Comparison of ENCODE assay signal across 22 cellular contexts in the genomic region with DNA sequence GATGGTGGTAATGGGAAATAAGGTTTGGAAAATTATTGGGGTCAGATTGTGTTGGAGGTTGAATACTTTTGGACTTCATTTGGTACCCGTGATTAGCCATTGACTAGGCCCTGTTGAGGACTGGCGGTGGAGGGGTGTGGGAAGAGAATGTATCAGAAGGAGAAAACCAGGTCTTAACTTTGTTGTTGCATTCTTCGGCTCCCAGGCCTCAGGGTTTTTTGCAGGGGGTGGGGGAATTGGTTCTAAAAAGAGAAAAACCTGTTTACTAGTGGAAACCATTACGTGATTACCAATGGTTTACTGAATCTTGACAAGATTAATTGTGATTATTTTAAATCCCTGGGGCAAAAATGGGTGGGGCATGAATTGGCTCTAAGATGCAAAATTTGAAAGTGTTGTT.
"Had no signal": no experiment of that assay in that cellular context is flagged by ENCODE, and none has a peak within 500 bp of the region (broad histone marks: within the 10 kb centered on the region; RNA-seq: fewer than 3 reads in every experiment).

No MANE protein-coding gene starts in this region.

- H3K4me3 Mint-ChIP-seq: dendritic cell treated with granulocyte-macrophage colony-stimulating factor and Interleukin-4, amounts not matched to agents 40 ng/mL and 50 ng/mL, for 4 days; immature natural killer cell; nephron; T-cell had no signal

- H3K4me1 Mint-ChIP-seq: nephron had no signal

- H3K27me3 Mint-ChIP-seq: dendritic cell treated with granulocyte-macrophage colony-stimulating factor and Interleukin-4, amounts not matched to agents 40 ng/mL and 50 ng/mL, for 4 days; T-cell had no signal

- H3K4me3 ChIP-seq: SK-N-MC, skin epidermis, upper lobe of left lung had no signal

- H3K27me3 ChIP-seq: brain microvascular endothelial cell, foreskin keratinocyte, upper lobe of left lung had no signal

- DNase-seq: activated CD4-positive, alpha-beta T cell treated with anti-CD3 and anti-CD28 coated beads, Interleukin-2, amount 50 U/mL, for 4 hours; activated CD4-positive, CD25-positive, alpha-beta regulatory T cell treated with anti-CD3 and anti-CD28 coated beads, Interleukin-2, amount 50 U/mL, for 72 hours; activated gamma-delta T cell; activated T-cell treated with anti-CD3 and anti-CD28 coated beads, Interleukin-2, amount 50 U/mL, for 1 hour; anterior cingulate cortex; brain microvascular endothelial cell; effector memory CD4-positive, alpha-beta T cell; foreskin keratinocyte; immature natural killer cell; left colon; occipital lobe; right cardiac atrium; stimulated activated CD4-positive, alpha-beta T cell treated with anti-CD3 and anti-CD28 coated beads, Interleukin-4, amount 100 ng/mL, for 4 hours; stimulated activated CD8-positive, alpha-beta memory T cell treated with anti-CD3 and anti-CD28 coated beads, Interleukin-4, amount 100 ng/mL, for 48 hours; stimulated activated naive CD8-positive, alpha-beta T cell treated with anti-CD3 and anti-CD28 coated beads, Interleukin-15, Interleukin-2, amounts not matched to agents 100 U/mL and 50 U/mL, for 24 hours; T-cell; T1000; upper lobe of left lung had no signal

- H3K9me3 Mint-ChIP-seq: dendritic cell treated with granulocyte-macrophage colony-stimulating factor and Interleukin-4, amounts not matched to agents 40 ng/mL and 50 ng/mL, for 4 days; immature natural killer cell; nephron; T-cell had no signal

- H3K27ac Mint-ChIP-seq: dendritic cell treated with granulocyte-macrophage colony-stimulating factor and Interleukin-4, amounts not matched to agents 40 ng/mL and 50 ng/mL, for 4 days; nephron; T-cell had no signal

- H3K9me3 ChIP-seq: upper lobe of left lung had no signal

- H3K4me1 ChIP-seq: foreskin keratinocyte had no signal

- ATAC-seq: foreskin keratinocyte; left colon; right cardiac atrium; stimulated activated naive CD8-positive, alpha-beta T cell treated with anti-CD3 and anti-CD28 coated beads, Interleukin-15, Interleukin-2, amounts not matched to agents 100 U/mL and 50 U/mL, for 24 hours; T-cell had no signal

- H3K27ac ChIP-seq: brain microvascular endothelial cell, foreskin keratinocyte, SK-N-MC had no signal
